Comparison of ENCODE assay signal across 10 cellular contexts in genomic region chr5:122129332-122129731, GRCh38. TPM values are rescaled to one million over a fixed set of nuclear protein-coding genes. Genes with fewer than 3 reads are reported as not detected.
DNase-seq lines count a peak whose midpoint lies in the region; ATAC-seq and TF ChIP-seq lines count a peak whose summit lies in the region.
"Had no signal": no experiment of that assay in that cellular context is flagged by ENCODE, and none has a peak within 500 bp of the region (broad histone marks: within the 10 kb centered on the region; RNA-seq: fewer than 3 reads in every experiment).

Gene ZNF474, plus strand, starts transcription at chr5:122129546. Its CDS starts 22,445 bp downstream, at chr5:122151991.

- peak; percentile 49 for TF ChIP-seq EP300 in neural cell (conservative IDR thresholded peaks at IDR 0.05; ENCODE audit: poor library complexity, severe bottlenecking)

- peak; percentile 86 for DNase-seq in DMS53 (lab: John Stamatoyannopoulos, UW)
- DNase-seq in NCI-H69 (lab: John Stamatoyannopoulos, UW), result peak; percentile 72
- DNase-seq in epithelial cell of proximal tubule (ENCODE audit: low read depth), result peak; percentile 93
- no peak for DNase-seq in NCI-H1105 treated with DMSO at 0.1 percent for 48 hours (lab: John Stamatoyannopoulos, UW)
- no peak for DNase-seq in stimulated activated CD4-positive, alpha-beta T cell treated with anti-CD3 and anti-CD28 coated beads, Interleukin-4, amount 100 ng/mL, for 1 hour
- no peak for DNase-seq in activated gamma-delta T cell treated with Interleukin-2 at 50 U/mL for 16 hours
- DNase-seq: activated effector memory CD4-positive, alpha-beta T cell treated with Interleukin-2 at 50 U/mL for 16 hours had no signal

- TF ChIP-seq RAD21 in neural cell (conservative IDR thresholded peaks at IDR 0.05), result no peak

- H3K9me2 ChIP-seq in neural cell (ENCODE audit: insufficient read depth, low read length), result no peaks in the 10 kb centered on the region

- no peak within 1 kb of the TSS for H3K9ac ChIP-seq in neural cell (ENCODE audit: low read length)

- H3F3A ChIP-seq in neural cell (ENCODE audit: insufficient read depth, low read length, poor library complexity, severe bottlenecking), result no peaks in the 10 kb centered on the region

- no peaks in the 10 kb centered on the region for H3K79me2 ChIP-seq in neural cell (replicated peaks; ENCODE audit: insufficient read depth, low read length)

- no peaks in the 10 kb centered on the region for H3K36me3 ChIP-seq in neural cell (ENCODE audit: insufficient read depth, low read length)

- no peaks in the 10 kb centered on the region for H3K27me3 ChIP-seq in neural cell (ENCODE audit: insufficient read depth, low read depth, low read length)

- no peak within 1 kb of the TSS for H3K4me2 ChIP-seq in neural cell (ENCODE audit: low read length)

- H3K4me3 ChIP-seq in epithelial cell of proximal tubule (ENCODE audit: low read depth, low read length) (peak within 1 kb of the TSS; percentile 39), neural cell (ENCODE audit: low read length) (peak within 1 kb of the TSS; percentile 28)
- H3K4me3 ChIP-seq: skin epidermis had no signal

- TF ChIP-seq CTCF in epithelial cell of proximal tubule (conservative IDR thresholded peaks at IDR 0.05; ENCODE audit: low read depth, low read length), result no peak
- TF ChIP-seq CTCF in neural cell (IDR thresholded peaks at IDR 0.05; ENCODE audit: poor library complexity, severe bottlenecking), result no peak

- ATAC-seq in HG02840 (IDR thresholded peaks at IDR 0.05; ENCODE audit: low FRiP score, unreplicated experiment), result no peak

- H3K9me3 ChIP-seq in neural cell (ENCODE audit: low read length), result no peaks in the 10 kb centered on the region

- no peaks in the 10 kb centered on the region for H4K20me1 ChIP-seq in neural cell (ENCODE audit: insufficient read depth)

- no peak within 1 kb of the TSS for H2AFZ ChIP-seq in neural cell (ENCODE audit: low read depth, low read length)

- H3K27ac ChIP-seq in neural cell (ENCODE audit: low read length), result no peak within 1 kb of the TSS

TF ChIP-seq in neural cell, 6 proteins besides CTCF, POLR2A, EP300 and RAD21:
- TF ChIP-seq POLR2AphosphoS5 (IDR thresholded peaks at IDR 0.05) (peak; percentile 24), REST (IDR thresholded peaks at IDR 0.05; ENCODE audit: borderline replicate concordance) (peak; percentile 73), TAF1 (IDR thresholded peaks at IDR 0.05; ENCODE audit: low read depth) (no peak), SMC3 (conservative IDR thresholded peaks at IDR 0.05; ENCODE audit: poor library complexity) (no peak)

RNA-seq across cellular contexts. Expression of gene ZNF474, which starts in this region (rescaled TPM):
- not detected in 2 replicates for total RNA-seq in epithelial cell of proximal tubule
- polyA plus RNA-seq in neural cell, result 0.14 TPM in 1 of 2 replicates, not detected in the other
- polyA minus RNA-seq in neural cell, result 0.49 TPM in 1 of 2 replicates, not detected in the other

Comparison
In these comparisons a context has a peak if more than half of its experiments do, and no peak if none do; other contexts are left out.
1. Peak in DNase-seq and H3K4me3 ChIP-seq in epithelial cell of proximal tubule; RNA of the gene not detected or under 1 TPM.
2. DNase-seq: peak in DMS53 (single experiment) and NCI-H69 (single experiment); none in NCI-H1105 treated with DMSO at 0.1 percent for 48 hours (single experiment), stimulated activated CD4-positive, alpha-beta T cell treated with anti-CD3 and anti-CD28 coated beads, Interleukin-4, amount 100 ng/mL, for 1 hour (single experiment) and activated gamma-delta T cell treated with Interleukin-2 at 50 U/mL for 16 hours (single experiment).